In the genomic region with DNA sequence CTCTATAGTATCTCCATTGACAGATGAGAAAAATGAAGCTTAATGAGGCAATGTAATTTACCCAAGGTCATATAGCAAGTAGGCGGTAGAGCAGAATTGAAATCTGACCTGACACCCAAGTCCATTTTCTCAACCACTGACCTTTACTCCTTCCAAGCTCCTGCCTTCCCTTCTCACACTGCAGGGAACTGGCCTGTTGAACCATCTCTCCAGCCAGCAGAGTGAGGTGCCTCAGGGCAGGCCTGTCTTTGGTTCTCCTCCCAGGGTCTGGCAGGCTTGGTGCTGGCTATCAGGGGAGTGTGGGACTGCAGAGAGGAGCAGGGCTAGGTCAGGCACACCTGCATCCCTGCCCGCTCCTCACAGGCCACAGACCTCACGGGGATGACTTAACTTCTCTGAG, we compare ENCODE assay signal across 25 cellular contexts.
"Had no signal": no experiment of that assay in that cellular context is flagged by ENCODE, and none has a peak within 500 bp of the region (broad histone marks: within the 10 kb centered on the region; RNA-seq: fewer than 3 reads in every experiment).

No MANE protein-coding gene starts in this region.

- H3K36me3 Mint-ChIP-seq: activated CD4-positive, alpha-beta memory T cell treated with anti-CD3 and anti-CD28 coated beads for 36 hours had no signal

- H3K27ac Mint-ChIP-seq: activated CD4-positive, alpha-beta memory T cell treated with anti-CD3 and anti-CD28 coated beads for 36 hours; activated CD4-positive, alpha-beta T cell treated with anti-CD3 and anti-CD28 coated beads, Interleukin-2, amount 10 ng/mL, durations not matched to agents 7 days and 5 days; activated T-helper 2 cell treated with anti-CD3 and anti-CD28 coated beads, Interferon-gamma antibody, Interleukin-2, Interleukin-4, amounts not matched to agents 10 μg/mL and 5 μg/mL and 100 μg/mL, durations not matched to agents 14 hours and 24 hours and 36 hours had no signal

- H3K27me3 ChIP-seq: breast epithelium, Peyer's patch had no signal

- H3K27ac ChIP-seq: breast epithelium, Peyer's patch, RWPE1, SJCRH30, VCaP had no signal

- H3K36me3 ChIP-seq: breast epithelium, Peyer's patch, SJCRH30 had no signal

- H3K4me1 ChIP-seq: breast epithelium, Peyer's patch, SJCRH30 had no signal

- H3K4me1 Mint-ChIP-seq: activated CD4-positive, alpha-beta T cell treated with anti-CD3 and anti-CD28 coated beads, Interleukin-2, amount 10 ng/mL, durations not matched to agents 7 days and 5 days had no signal

- H3K9ac ChIP-seq: SK-N-SH had no signal

- H3K4me3 Mint-ChIP-seq: activated CD4-positive, alpha-beta memory T cell treated with anti-CD3 and anti-CD28 coated beads for 36 hours; activated CD4-positive, alpha-beta T cell treated with anti-CD3 and anti-CD28 coated beads, Interleukin-2, amount 10 ng/mL, durations not matched to agents 7 days and 5 days had no signal

- H3K4me3 ChIP-seq: breast epithelium, Peyer's patch, SJCRH30 had no signal

- H3K9me3 ChIP-seq: breast epithelium, Peyer's patch, SJCRH30, SK-N-SH had no signal

- DNase-seq: activated CD4-positive, alpha-beta memory T cell treated with anti-CD3 and anti-CD28 coated beads for 36 hours; activated CD4-positive, alpha-beta T cell treated with anti-CD3 and anti-CD28 coated beads, Interleukin-2, amount 10 ng/mL, durations not matched to agents 7 days and 5 days; activated CD4-positive, CD25-positive, alpha-beta regulatory T cell; activated CD8-positive, alpha-beta memory T cell treated with anti-CD3 and anti-CD28 coated beads for 24 hours; activated gamma-delta T cell treated with Interleukin-2 at 50 U/mL for 16 hours; activated naive CD4-positive, alpha-beta T cell treated with anti-CD3 and anti-CD28 coated beads, Interleukin-2, amount 50 U/mL, for 16 hours; activated T-cell treated with anti-CD3 and anti-CD28 coated beads, Interleukin-2, amount 50 U/mL, for 48 hours; aorta; caudate nucleus; Karpas-422; MM.1S; NCI-H1105; NCI-H1436; NCI-H1694 treated with DMSO at 0.1 percent for 48 hours; NCI-H2081; NCI-H510A treated with DMSO at 0.1 percent for 48 hours; Peyer's patch; Right ventricle myocardium superior; SJCRH30; SK-N-SH; T-helper 1 cell had no signal

- H3K4me2 ChIP-seq: SK-N-SH had no signal

- H3K9me3 Mint-ChIP-seq: activated CD4-positive, alpha-beta memory T cell treated with anti-CD3 and anti-CD28 coated beads for 36 hours; activated CD4-positive, alpha-beta T cell treated with anti-CD3 and anti-CD28 coated beads, Interleukin-2, amount 10 ng/mL, durations not matched to agents 7 days and 5 days; activated T-helper 2 cell treated with anti-CD3 and anti-CD28 coated beads, Interferon-gamma antibody, Interleukin-2, Interleukin-4, amounts not matched to agents 10 μg/mL and 5 μg/mL and 100 μg/mL, durations not matched to agents 14 hours and 24 hours and 36 hours had no signal
